8 cellular contexts compared by ENCODE assay signal in the genomic region with DNA sequence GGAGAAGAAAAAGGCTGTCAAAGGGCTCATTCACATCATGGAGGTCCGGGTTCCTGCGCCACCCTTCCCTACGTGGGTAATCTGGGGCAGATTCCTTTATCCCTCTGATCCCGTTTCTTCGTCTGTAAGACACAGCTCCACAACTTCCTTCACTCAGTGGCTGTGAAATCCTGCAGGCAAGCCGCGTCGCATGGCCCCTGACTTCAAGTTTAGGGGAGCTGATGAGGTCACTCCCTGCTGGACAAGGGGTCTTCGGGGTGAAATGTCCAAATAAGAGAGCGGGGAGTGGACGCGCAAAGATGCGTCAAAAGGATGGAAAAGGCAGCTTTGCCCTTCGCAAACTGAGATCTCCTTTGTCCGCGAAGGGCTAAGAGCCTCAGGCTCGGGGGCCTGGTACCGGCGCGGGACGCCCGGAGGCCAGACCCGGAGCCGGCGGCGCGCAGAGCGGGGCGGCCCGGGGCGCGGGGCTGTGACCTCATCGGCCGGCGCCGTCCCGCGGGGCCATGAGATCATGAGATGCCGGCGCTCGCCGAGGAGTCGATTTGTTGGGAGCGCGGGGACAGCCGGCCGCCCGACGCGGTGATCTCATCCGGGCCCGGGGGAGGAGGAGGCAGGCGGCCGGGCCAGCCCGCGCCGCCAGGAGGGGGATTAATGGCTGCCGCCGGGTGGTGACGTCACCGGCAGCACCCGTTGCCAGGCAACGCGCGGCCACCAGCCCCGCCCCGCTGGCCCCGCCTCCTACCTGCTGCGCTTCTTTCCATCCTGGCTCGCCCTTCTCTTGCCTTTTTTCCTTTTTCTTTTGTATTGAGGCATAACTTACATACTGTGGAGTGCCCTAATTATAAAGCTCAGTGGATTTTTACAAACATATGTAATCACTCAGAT.
A peak's percentile ranks its signal among the peaks of the same experiment; 100 is the strongest.
DNase-seq lines count a peak whose midpoint lies in the region; TF ChIP-seq lines count a peak whose summit lies in the region.

No MANE protein-coding gene starts in this region.

- H3K9ac ChIP-seq in endocrine pancreas (ENCODE audit: control insufficient read depth, insufficient read depth, low read length) = peak overlapping the region; percentile 99

- H3K27ac ChIP-seq in mesodermal cell (ENCODE audit: low read depth, low read length, severe bottlenecking) = peak overlapping the region; percentile 99

- H3K4me3 ChIP-seq in endocrine pancreas (ENCODE audit: control insufficient read depth, insufficient read depth, low read length) (peak overlapping the region; percentile 90), mesodermal cell (ENCODE audit: extremely low read depth, insufficient read depth, low read length, poor library complexity, severe bottlenecking) (peak overlapping the region; percentile 79)

- H3K9me3 ChIP-seq in endocrine pancreas (ENCODE audit: control insufficient read depth, low read length) (no peaks in the 10 kb centered on the region), mesodermal cell (ENCODE audit: control insufficient read depth, low read length) (no peaks in the 10 kb centered on the region)

- H3K27me3 ChIP-seq in endocrine pancreas (ENCODE audit: control insufficient read depth, insufficient read depth, low read length) = no peaks in the 10 kb centered on the region

- H3K36me3 ChIP-seq in endocrine pancreas (ENCODE audit: control insufficient read depth, insufficient read depth, low read length) (no peaks in the 10 kb centered on the region), mesodermal cell (ENCODE audit: control insufficient read depth, insufficient read depth, low read length) (no peaks in the 10 kb centered on the region)

- TF ChIP-seq CTCF in GM20000 (IDR thresholded peaks at IDR 0.05; ENCODE audit: extremely low read depth, missing control alignments) = no peak

- DNase-seq in COLO829 (ENCODE audit: low spot score) (peak; percentile 85), GM20000 (ENCODE audit: low spot score) (peak; percentile 98), HT-29 (ENCODE audit: low spot score) (peak; percentile 88)
- peak; percentile 79 for DNase-seq in NK-92 treated with Interleukin-12 subunit alpha and Interleukin-12 subunit beta, amount 100 ng/mL, for 24 hours (lab: John Stamatoyannopoulos, UW)
- DNase-seq in activated CD8-positive, alpha-beta memory T cell treated with anti-CD3 and anti-CD28 coated beads, Interleukin-2, amount 50 U/mL, for 1 hour (ENCODE audit: extremely low read depth) = peak; percentile 78
- peak; percentile 78 for DNase-seq in stimulated activated CD8-positive, alpha-beta memory T cell treated with anti-CD3 and anti-CD28 coated beads, Interleukin-15, amount 100 ng/mL, for 24 hours (ENCODE audit: low read depth)

- no peaks in the 10 kb centered on the region for H3K4me1 ChIP-seq in endocrine pancreas (ENCODE audit: control insufficient read depth, insufficient read depth, low read length)
- H3K4me1 ChIP-seq in mesodermal cell (ENCODE audit: control insufficient read depth, insufficient read depth, low read length, poor library complexity, severe bottlenecking) = peaks cover 3% of the 10 kb centered on the region

- 0 to 2% methylated on average over 51 to 67 of the region's 70 CpGs for WGBS in mesodermal cell (ENCODE audit: insufficient coverage in 2 of 2), 2 experiments

Comparison
In these comparisons a context has a peak if more than half of its experiments do, and no peak if none do; other contexts are left out.
1. Peak in every context shown above with its lines: DNase-seq, H3K4me3 ChIP-seq and H3K27ac ChIP-seq.